Comparison of ENCODE assay signal across 12 cellular contexts in the genomic region with DNA sequence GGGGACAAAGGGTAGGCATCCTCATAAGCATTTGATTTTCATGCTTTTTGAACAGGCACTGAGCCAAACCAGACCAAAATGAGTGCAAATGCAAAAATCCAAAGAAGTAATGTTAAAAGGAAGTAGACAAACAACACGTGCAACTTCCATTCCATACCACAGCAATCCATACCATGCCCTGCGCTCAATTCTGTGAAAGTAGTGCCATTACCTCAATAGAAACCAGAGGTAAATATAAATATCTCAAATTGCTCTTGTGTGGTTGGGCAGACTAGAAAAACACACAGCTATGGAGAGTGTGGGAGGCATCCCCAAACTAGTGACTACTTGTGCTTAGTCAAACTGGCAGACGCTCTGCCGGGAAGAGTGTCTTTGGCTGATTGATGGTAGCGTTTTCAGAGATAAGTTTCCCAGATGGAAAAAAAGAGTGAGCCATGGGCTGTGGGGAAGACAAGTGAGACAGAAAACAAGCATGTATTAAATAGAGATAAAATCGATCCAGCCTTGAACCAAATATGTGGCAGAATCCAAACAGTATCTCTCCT.
A peak's percentile ranks its signal among the peaks of the same experiment; 100 is the strongest.
DNase-seq lines count a peak whose midpoint lies in the region; ATAC-seq lines count a peak whose summit lies in the region.
"Had no signal": no experiment of that assay in that cellular context is flagged by ENCODE, and none has a peak within 500 bp of the region (broad histone marks: within the 10 kb centered on the region; RNA-seq: fewer than 3 reads in every experiment).

No MANE protein-coding gene starts in this region.

- ATAC-seq in GM18502 (IDR thresholded peaks at IDR 0.05; ENCODE audit: poor library complexity, unreplicated experiment), result no peak
- no peak for ATAC-seq in HG03520 (IDR thresholded peaks at IDR 0.05; ENCODE audit: unreplicated experiment)
- no peak for ATAC-seq in GM21528 (IDR thresholded peaks at IDR 0.05; ENCODE audit: low FRiP score, unreplicated experiment)
- ATAC-seq: activated T-cell treated with anti-CD3 and anti-CD28 coated beads, Interleukin-2, amount 50 U/mL, for 72 hours; natural killer cell treated with Interleukin-12 subunit alpha and Interleukin-12 subunit beta and Interleukin-15 and Interleukin-18, amount 100 ng/mL, for 72 hours had no signal

- peak; percentile 20 for DNase-seq in EH (ENCODE audit: low read depth)
- DNase-seq in NCI-H1092 (lab: John Stamatoyannopoulos, UW), result peak; percentile 55
- DNase-seq in SHP77 (lab: John Stamatoyannopoulos, UW), result peak; percentile 48 to 77
- DNase-seq in kidney tubule cell (ENCODE audit: low spot score), result peak; percentile 57
- DNase-seq in activated T-cell treated with anti-CD3 and anti-CD28 coated beads, Interleukin-2, amount 50 U/mL, for 48 hours, result no peak
- DNase-seq: activated T-cell treated with anti-CD3 and anti-CD28 coated beads, Interleukin-2, amount 50 U/mL, for 72 hours; Peyer's patch; stimulated activated CD8-positive, alpha-beta memory T cell treated with anti-CD3 and anti-CD28 coated beads, Interleukin-4, amount 100 ng/mL, for 48 hours had no signal

Comparison
In these comparisons a context has a peak if more than half of its experiments do, and no peak if none do; other contexts are left out.
1. DNase-seq: peak in EH (single experiment), NCI-H1092 (single experiment), SHP77 (2 of 2) and kidney tubule cell (single experiment); none in activated T-cell treated with anti-CD3 and anti-CD28 coated beads, Interleukin-2, amount 50 U/mL, for 48 hours (0 of 2).